Comparison of ENCODE assay signal across 18 cellular contexts in the genomic region with DNA sequence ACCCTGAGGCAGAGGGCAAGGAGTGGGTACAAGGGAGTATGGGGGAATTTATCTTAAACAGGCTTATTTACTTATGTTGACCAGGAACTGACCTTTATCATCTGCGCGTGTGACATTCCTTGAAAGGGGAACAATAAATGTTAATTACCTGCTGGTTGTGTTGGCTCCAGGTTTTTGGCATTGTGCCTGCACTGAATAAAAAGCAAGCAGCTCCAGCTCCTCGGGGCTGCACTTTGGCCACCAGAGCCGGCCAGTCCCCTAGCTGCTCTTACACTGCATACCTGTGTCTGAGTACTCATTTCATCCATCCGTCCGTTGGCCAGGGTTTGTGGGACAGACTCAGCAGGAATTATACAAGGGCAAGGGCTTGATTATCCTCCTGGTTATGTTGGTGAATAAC.
"Had no signal": no experiment of that assay in that cellular context is flagged by ENCODE, and none has a peak within 500 bp of the region (broad histone marks: within the 10 kb centered on the region; RNA-seq: fewer than 3 reads in every experiment).

No MANE protein-coding gene starts in this region.

- H3K27me3 ChIP-seq: foreskin keratinocyte, neural progenitor cell, pancreas, tibial artery, upper lobe of right lung, vagina had no signal

- ATAC-seq: effector memory CD8-positive, alpha-beta T cell; lower lobe of right lung; pancreas; right cardiac atrium; stimulated activated memory B cell treated with anti-CD40 and anti-IgM and Interleukin-4, amounts not matched to agents 10 μg/mL and 1 μg/mL and 100 μg/mL, for 72 hours; upper lobe of right lung had no signal

- H3K4me3 ChIP-seq: left ventricle myocardium inferior, lower lobe of right lung, neural progenitor cell, pancreas, spleen, tibial artery, upper lobe of right lung, vagina had no signal

- H3K9me3 ChIP-seq: left ventricle myocardium inferior, lower lobe of right lung, pancreas, spleen, tibial artery, upper lobe of right lung, vagina had no signal

- FAIRE-seq: keratinocyte, pancreas had no signal

- H3K9ac ChIP-seq: neural progenitor cell had no signal

- H3K36me3 ChIP-seq: left ventricle myocardium inferior, lower lobe of right lung, neural progenitor cell, pancreas, spleen, tibial artery, upper lobe of right lung, vagina had no signal

- H3K4me1 ChIP-seq: left ventricle myocardium inferior, lower lobe of right lung, neural progenitor cell, pancreas, tibial artery, upper lobe of right lung, vagina had no signal

- H3K27ac ChIP-seq: foreskin keratinocyte, left ventricle myocardium inferior, lower lobe of right lung, neural progenitor cell, pancreas, spleen, tibial artery, upper lobe of right lung, vagina had no signal

- H2AFZ ChIP-seq: neural progenitor cell had no signal

- H3K4me2 ChIP-seq: neural progenitor cell had no signal

- DNase-seq: effector memory CD8-positive, alpha-beta T cell; foreskin keratinocyte; immature natural killer cell; left ventricle myocardium inferior; lower lobe of right lung; nucleus accumbens; pancreas; right cardiac atrium; spleen; stimulated activated CD4-positive, alpha-beta T cell treated with anti-CD3 and anti-CD28 coated beads, Interleukin-15, amount 100 ng/mL, for 24 hours; stimulated activated CD4-positive, alpha-beta T cell treated with anti-CD3 and anti-CD28 coated beads, Interleukin-1b, Interleukin-23, amount 100 ng/mL, for 48 hours; stimulated activated CD4-positive, alpha-beta T cell treated with anti-CD3 and anti-CD28 coated beads, Interleukin-4, amount 100 ng/mL, for 24 hours; tibial artery; upper lobe of right lung had no signal
